In the genomic region with DNA sequence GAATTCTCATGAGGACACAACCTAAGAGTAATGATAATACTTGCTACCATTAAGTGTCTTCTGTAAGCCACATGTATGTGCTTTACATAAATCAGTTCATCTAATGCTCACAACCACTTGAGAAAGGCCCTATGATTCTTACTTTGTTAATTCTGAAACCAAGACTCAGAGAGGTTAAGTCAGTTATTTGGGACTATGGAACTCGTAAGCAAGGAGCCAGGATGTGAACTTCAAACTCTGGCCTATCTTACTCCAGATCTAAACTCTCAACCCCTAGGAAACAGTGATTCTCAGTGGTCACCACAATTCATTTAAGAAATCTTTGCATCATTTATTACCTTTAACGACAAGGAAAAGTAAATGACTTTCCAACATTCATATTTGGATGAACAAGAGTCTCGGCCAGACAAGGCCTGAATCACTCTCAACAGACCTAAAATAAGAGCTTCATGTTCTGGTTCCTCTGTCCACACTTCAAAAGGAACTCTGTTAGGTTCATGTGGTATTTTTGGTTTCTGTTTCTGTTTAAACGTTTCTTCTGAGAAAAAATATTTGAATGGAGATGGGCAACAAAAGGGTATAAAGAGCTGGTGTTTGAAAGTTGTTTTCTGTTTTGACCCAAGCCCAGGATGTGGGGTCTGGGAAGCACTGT, we compare ENCODE assay signal across 13 cellular contexts.
DNase-seq lines count a peak whose midpoint lies in the region; ATAC-seq and TF ChIP-seq lines count a peak whose summit lies in the region.
"Had no signal": no experiment of that assay in that cellular context is flagged by ENCODE, and none has a peak within 500 bp of the region (broad histone marks: within the 10 kb centered on the region; RNA-seq: fewer than 3 reads in every experiment).

No MANE protein-coding gene starts in this region.

- no peaks in the 10 kb centered on the region for H3K4me1 ChIP-seq in mesendoderm (ENCODE audit: control insufficient read depth, low read depth, low read length)

- no peaks in the 10 kb centered on the region for H3K79me2 ChIP-seq in mesendoderm (ENCODE audit: control insufficient read depth, insufficient read depth, low read length)

- WGBS in mesendoderm (ENCODE audit: extremely low coverage, insufficient coverage, low lambda C conversion rate) = no CpG with 5 or more reads among the region's 4 CpGs

- no peak for TF ChIP-seq CTCF in GM12865 (IDR thresholded peaks at IDR 0.05; ENCODE audit: insufficient read depth, low read depth, low read length, missing control alignments)

- no peak overlapping the region for H3K27ac ChIP-seq in mesendoderm (ENCODE audit: low read depth, low read length)

- no peak overlapping the region for H4K5ac ChIP-seq in mesendoderm (ENCODE audit: low read length)

- no peak overlapping the region for H2BK5ac ChIP-seq in mesendoderm (ENCODE audit: low read length)

- H2AK5ac ChIP-seq in mesendoderm (ENCODE audit: low read length) = no peak overlapping the region

- no peaks in the 10 kb centered on the region for H3K79me1 ChIP-seq in mesendoderm (ENCODE audit: low read length)

- H3K36me3 ChIP-seq in mesendoderm (ENCODE audit: control insufficient read depth, insufficient read depth, low read length) = no peaks in the 10 kb centered on the region

- H3K4ac ChIP-seq in mesendoderm (ENCODE audit: low read depth, low read length) = no peak overlapping the region

- no peak overlapping the region for H2BK120ac ChIP-seq in mesendoderm (ENCODE audit: low read depth, low read length)

- ATAC-seq in GM21360 (IDR thresholded peaks at IDR 0.05; ENCODE audit: unreplicated experiment) (peak; percentile 53), HG03135 (IDR thresholded peaks at IDR 0.05; ENCODE audit: unreplicated experiment) (peak; percentile 65)
- ATAC-seq: activated CD8-positive, alpha-beta T cell treated with anti-CD3 and anti-CD28 coated beads, Interleukin-2, amount 10 ng/mL, durations not matched to agents 7 days and 5 days; GM23338; naive thymus-derived CD4-positive, alpha-beta T cell had no signal

- peak; percentile 74 for DNase-seq in GM12865 (ENCODE audit: low read depth)
- peak; percentile 42 for DNase-seq in dedifferentiated amniotic fluid mesenchymal stem cell (ENCODE audit: extremely low spot score)
- DNase-seq in COLO668 (lab: John Stamatoyannopoulos, UW; ENCODE audit: unreplicated experiment) = no peak
- no peak for DNase-seq in C1 segment of cervical spinal cord (lab: John Stamatoyannopoulos, UW)
- DNase-seq in H4 (ENCODE audit: low spot score) = no peak
- no peak for DNase-seq in mesendoderm
- DNase-seq: activated CD8-positive, alpha-beta T cell treated with anti-CD3 and anti-CD28 coated beads, Interleukin-2, amount 10 ng/mL, durations not matched to agents 7 days and 5 days; Calu3; head of caudate nucleus; naive thymus-derived CD4-positive, alpha-beta T cell had no signal

- no peak overlapping the region for H3K9ac ChIP-seq in mesendoderm (ENCODE audit: low read length)

- H3K27me3 ChIP-seq in mesendoderm (ENCODE audit: insufficient read depth, low read length, poor library complexity) = peaks cover 2% of the 10 kb centered on the region

- H3K4me2 ChIP-seq in mesendoderm (ENCODE audit: low read length) = no peak overlapping the region
- H3K4me2 ChIP-seq: GM23338 had no signal

- no peak overlapping the region for H4K8ac ChIP-seq in mesendoderm (ENCODE audit: low read depth, low read length)

- H2BK15ac ChIP-seq in mesendoderm (replicated peaks; ENCODE audit: low read depth) = no peak overlapping the region

- H3K4me3 ChIP-seq in GM12865 (ENCODE audit: low read depth, low read length) = peak overlapping the region; percentile 27
- H3K4me3 ChIP-seq in mesendoderm (ENCODE audit: low read length) = no peak overlapping the region
- H3K4me3 ChIP-seq: GM23338 had no signal

- no peak overlapping the region for H3K56ac ChIP-seq in mesendoderm (ENCODE audit: low read length)

- no peak overlapping the region for H3K23ac ChIP-seq in mesendoderm (ENCODE audit: low read length)

- no peak overlapping the region for H3K18ac ChIP-seq in mesendoderm (ENCODE audit: low read length)

Comparison
In these comparisons a context has a peak if more than half of its experiments do, and no peak if none do; other contexts are left out.
1. DNase-seq: peak in GM12865 (single experiment) and dedifferentiated amniotic fluid mesenchymal stem cell (single experiment); none in COLO668 (single experiment), C1 segment of cervical spinal cord (0 of 14), H4 (single experiment) and mesendoderm (single experiment).